ENCODE assay signal across 1 cellular context in the genomic region with DNA sequence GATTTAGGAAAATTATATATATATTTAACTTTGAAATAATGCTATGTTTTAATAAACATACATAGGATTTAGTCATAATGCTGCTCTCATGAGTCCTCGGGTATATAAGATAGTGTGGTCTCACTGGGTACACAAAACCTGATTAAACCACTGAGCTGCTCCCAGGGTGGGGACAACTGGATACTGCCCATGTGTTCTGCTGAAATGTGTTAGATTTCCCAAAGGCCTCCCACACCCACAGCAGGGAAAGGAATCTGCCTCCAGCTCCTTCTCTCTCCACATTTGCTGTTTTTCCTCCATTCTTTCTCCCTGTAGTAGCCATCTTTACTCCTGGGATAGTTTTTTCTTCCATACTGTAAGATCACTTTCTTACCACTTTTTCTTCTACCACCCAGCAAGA.
TF ChIP-seq lines count a peak whose summit lies in the region.

No MANE protein-coding gene starts in this region.

TF ChIP-seq in SK-N-SH, 30 proteins besides CTCF, POLR2A, EP300 and RAD21:
- TF ChIP-seq FOSL2 (IDR thresholded peaks at IDR 0.05; ENCODE audit: borderline replicate concordance, low read depth): no peak
- no peak for TF ChIP-seq YY1 (IDR thresholded peaks at IDR 0.05; ENCODE audit: low read depth)
- TF ChIP-seq MEF2A (IDR thresholded peaks at IDR 0.05; ENCODE audit: borderline replicate concordance, low read depth): no peak
- no peak for TF ChIP-seq GATA2 (CRISPR knock-in tag; IDR thresholded peaks at IDR 0.05)
- no peak for TF ChIP-seq TAF1 (IDR thresholded peaks at IDR 0.05; ENCODE audit: borderline replicate concordance, low read depth, low read length)
- TF ChIP-seq CHD2 (IDR thresholded peaks at IDR 0.05; ENCODE audit: low read length, partially characterized antibody): no peak
- no peak for TF ChIP-seq JUND (IDR thresholded peaks at IDR 0.05)
- TF ChIP-seq POLR2AphosphoS5 (IDR thresholded peaks at IDR 0.05; ENCODE audit: low read depth, low read length): no peak
- no peak for TF ChIP-seq EZH2phosphoT487 (IDR thresholded peaks at IDR 0.05; ENCODE audit: borderline replicate concordance, low read depth)
- no peak for TF ChIP-seq SMC3 (IDR thresholded peaks at IDR 0.05; ENCODE audit: low read depth, low read length)
- TF ChIP-seq, protein P1, sequence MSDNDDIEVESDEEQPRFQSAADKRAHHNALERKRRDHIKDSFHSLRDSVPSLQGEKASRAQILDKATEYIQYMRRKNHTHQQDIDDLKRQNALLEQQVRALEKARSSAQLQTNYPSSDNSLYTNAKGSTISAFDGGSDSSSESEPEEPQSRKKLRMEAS (IDR thresholded peaks at IDR 0.05; ENCODE audit: low read depth): no peak
- no peak for TF ChIP-seq TEAD4 (IDR thresholded peaks at IDR 0.05; ENCODE audit: borderline replicate concordance, insufficient read depth)
- TF ChIP-seq MXI1 (IDR thresholded peaks at IDR 0.05; ENCODE audit: low read depth, low read length): no peak
- no peak for TF ChIP-seq FOXJ3 (CRISPR knock-in tag; IDR thresholded peaks at IDR 0.05)
- no peak for TF ChIP-seq NRF1 (IDR thresholded peaks at IDR 0.05; ENCODE audit: low read depth, low read length)
